Comparison of ENCODE assay signal across 9 cellular contexts in genomic region chr12:106223485-106224391, GRCh38. TPM values are rescaled to one million over a fixed set of nuclear protein-coding genes. Genes with fewer than 3 reads are reported as not detected.
DNase-seq lines count a peak whose midpoint lies in the region; ATAC-seq, FAIRE-seq and TF ChIP-seq lines count a peak whose summit lies in the region.
"Had no signal": no experiment of that assay in that cellular context is flagged by ENCODE, and none has a peak within 500 bp of the region (broad histone marks: within the 10 kb centered on the region; RNA-seq: fewer than 3 reads in every experiment).

No MANE protein-coding gene starts in this region.

- H3K4me1 ChIP-seq in breast epithelium (no peaks in the 10 kb centered on the region), kidney (ENCODE audit: control insufficient read depth in 1 of 2, insufficient read depth in 1 of 2, low read depth in 1 of 2, low read length in 2 of 2) (no peaks in the 10 kb centered on the region)

- no peaks in the 10 kb centered on the region for H3K9me3 ChIP-seq in breast epithelium
- no peaks in the 10 kb centered on the region for H3K9me3 ChIP-seq in kidney (ENCODE audit: control insufficient read depth in 1 of 2, low read length in 2 of 2)

- no peaks in the 10 kb centered on the region for H3K27me3 ChIP-seq in breast epithelium

- no peak for ATAC-seq in GM18909 (IDR thresholded peaks at IDR 0.05; ENCODE audit: poor library complexity, unreplicated experiment)

- DNase-seq in Daoy (ENCODE audit: low read depth), result peak; percentile 71
- peak; percentile 21 for DNase-seq in HFF-Myc (ENCODE audit: extremely low read depth, low read depth)
- peak; percentile 73 for DNase-seq in NCI-H2107 treated with DMSO at 0.1 percent for 48 hours (lab: John Stamatoyannopoulos, UW; ENCODE audit: unreplicated experiment)
- DNase-seq in breast epithelium (ENCODE audit: low spot score in 2 of 2), result peak in 1 of 2 donors; percentile 72
- DNase-seq in kidney, result peak; percentile 85
- peak; percentile 40 for DNase-seq in stimulated activated CD4-positive, alpha-beta T cell treated with anti-CD3 and anti-CD28 coated beads, Interleukin-2, amount 100 ng/mL, for 4 hours (ENCODE audit: low read depth)

- intact Hi-C loops in breast epithelium (cut with DNase I; ENCODE audit: low total_unique reads), result no loop called here
- intact Hi-C loops in kidney (cut with DNase I), result loop anchor here (10.0 kb wide), 1 partner anchor 799 kb away; no protein-coding TSS in a partner anchor

- peak overlapping the region in 1 of 2 donors; percentile 15 for H3K27ac ChIP-seq in breast epithelium
- no peak overlapping the region for H3K27ac ChIP-seq in kidney (ENCODE audit: low read depth in 2 of 2, low read length in 2 of 2)

- no peak overlapping the region for H3K9ac ChIP-seq in kidney (ENCODE audit: low read length in 2 of 2)

- no peaks in the 10 kb centered on the region for H3K36me3 ChIP-seq in breast epithelium
- H3K36me3 ChIP-seq in kidney (ENCODE audit: control insufficient read depth in 1 of 2, insufficient read depth in 2 of 2, low read length in 2 of 2), result no peaks in the 10 kb centered on the region

- TF ChIP-seq POLR2A in breast epithelium (IDR thresholded peaks at IDR 0.05), result no peak

- no peak overlapping the region for H3K4me3 ChIP-seq in HFF-Myc (replicated peaks; ENCODE audit: low read depth, low read length)
- H3K4me3 ChIP-seq in WI38 (ENCODE audit: low read depth, low read length), result no peak overlapping the region
- H3K4me3 ChIP-seq in breast epithelium, result no peak overlapping the region
- H3K4me3 ChIP-seq in kidney (ENCODE audit: low read length in 2 of 2), result no peak overlapping the region

- peak; percentile 92 for TF ChIP-seq CTCF in HFF-Myc (IDR thresholded peaks at IDR 0.05; ENCODE audit: low read depth, low read length, missing control alignments)
- TF ChIP-seq CTCF in WI38 (IDR thresholded peaks at IDR 0.05; ENCODE audit: low read depth, low read length), result peak; percentile 86
- TF ChIP-seq CTCF in breast epithelium (IDR thresholded peaks at IDR 0.05), result peak; percentile 79 to 91 (median 85)
- peak; percentile 87 for TF ChIP-seq CTCF in kidney (IDR thresholded peaks at IDR 0.05; ENCODE audit: borderline replicate concordance, extremely low read depth, insufficient read depth)

- FAIRE-seq in kidney (lab: Jason Lieb, UNC), result no peak
- FAIRE-seq: colon had no signal

RNA-seq across cellular contexts. Expression of gene CKAP4, which starts 24.1 kb away (rescaled TPM):
- 90.9 and 101 TPM in 2 replicates for total RNA-seq in Daoy (2014; rRNA removed; shearing (Covaris generic))
- total RNA-seq in breast epithelium, result 10 to 100 TPM; 22.0 to 39.3 (median 30.9) TPM
- 43.0 TPM for total RNA-seq in kidney
- 29.2 TPM for polyA plus RNA-seq in kidney (ENCODE audit: insufficient read depth, low read depth, low replicate concordance)
